24 cellular contexts compared by ENCODE assay signal in the genomic region with DNA sequence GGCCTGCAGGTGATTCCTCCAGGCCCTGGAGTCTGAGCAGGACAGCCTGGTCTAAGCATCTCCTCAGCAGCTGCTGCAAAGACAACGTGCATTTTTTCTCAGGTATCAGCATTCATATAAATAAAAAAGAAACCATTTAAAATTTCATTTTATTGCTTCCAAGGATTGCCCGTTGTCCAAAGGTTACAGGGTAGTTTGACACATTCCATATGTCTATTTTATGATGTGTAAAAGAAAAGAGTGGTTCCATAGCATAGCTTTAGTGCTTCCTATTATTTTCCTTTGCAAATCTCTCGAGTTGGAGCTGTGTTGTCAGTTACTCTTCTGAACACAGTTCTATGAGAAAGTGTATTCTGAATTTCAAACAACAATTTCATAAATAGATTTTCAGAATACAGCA. TPM values are rescaled to one million over a fixed set of nuclear protein-coding genes. Genes with fewer than 3 reads are reported as not detected.
A peak's percentile ranks its signal among the peaks of the same experiment; 100 is the strongest.
DNase-seq lines count a peak whose midpoint lies in the region; ATAC-seq, FAIRE-seq and TF ChIP-seq lines count a peak whose summit lies in the region.
"Had no signal": no experiment of that assay in that cellular context is flagged by ENCODE, and none has a peak within 500 bp of the region (broad histone marks: within the 10 kb centered on the region; RNA-seq: fewer than 3 reads in every experiment).

No MANE protein-coding gene starts in this region.

- intact Hi-C loops in left colon (cut with DNase I, micrococcal nuclease) (no loop called here), mammary epithelial cell (cut with micrococcal nuclease) (no loop called here), left cardiac atrium (cut with DNase I) (no loop called here)

- WGBS in small intestine, 3 donors, result 17 to 52% (median 30%) methylated on average over 3 of the region's 3 CpGs
- WGBS in mammary epithelial cell (ENCODE audit: low coverage, missing lambda C conversion rate), result 77% methylated on average over 3 of the region's 3 CpGs

- peaks cover 3% of the 10 kb centered on the region in 2 donors for H3K4me1 ChIP-seq in small intestine (ENCODE audit: control insufficient read depth in 2 of 2, insufficient read depth in 1 of 2, low read depth in 1 of 2, low read length in 1 of 2)
- H3K4me1 ChIP-seq in mammary epithelial cell (ENCODE audit: insufficient read depth, low read length), result peaks cover 5% of the 10 kb centered on the region
- H3K4me1 ChIP-seq: BE2C had no signal

- dilution Hi-C loops in mammary epithelial cell (cut with HindIII; ENCODE audit: low sequenced_read_pairs), result no loop called here

- H3K79me2 ChIP-seq in mammary epithelial cell (ENCODE audit: insufficient read depth, low read length), result no peaks in the 10 kb centered on the region

- H3K27ac ChIP-seq in small intestine (ENCODE audit: low read depth in 1 of 2, low read length in 1 of 2) (no peak overlapping the region), mammary epithelial cell (ENCODE audit: insufficient read depth, low read depth, low read length) (no peak overlapping the region)
- H3K27ac ChIP-seq: BLaER1 had no signal

- no peak for TF ChIP-seq CTCF in mammary epithelial cell (conservative IDR thresholded peaks at IDR 0.05 in 1 of 2, IDR thresholded peaks at IDR 0.05 in 1 of 2; ENCODE audit: extremely low read depth in 1 of 2, insufficient read depth in 1 of 2, low read depth in 1 of 2, low read length in 2 of 2)

- CTCF ChIA-PET in mammary epithelial cell (lab: Charles Lee; ENCODE audit: low non-redundant PET), result no interaction called here

- no peak overlapping the region for H3K9ac ChIP-seq in mammary epithelial cell (ENCODE audit: insufficient read depth, low read length)
- H3K9ac ChIP-seq: BLaER1 had no signal

- H4K20me1 ChIP-seq in mammary epithelial cell (ENCODE audit: insufficient read depth, low read length), result no peaks in the 10 kb centered on the region
- H4K20me1 ChIP-seq: BLaER1 had no signal

- DNase-seq in left colon (no peak), small intestine (peak; percentile 25), mammary epithelial cell (no peak), iPS-NIHi7 (ENCODE audit: extremely low spot score) (no peak), left cardiac atrium (no peak)
- DNase-seq: 8988T; ACHN; BE2C; C1 segment of cervical spinal cord; CD4-positive, alpha-beta memory T cell; CD4-positive, CD25-positive, alpha-beta regulatory T cell; CD8-positive, alpha-beta memory T cell; COR-L47; DMS 273 treated with DMSO at 0.1 percent for 48 hours; DMS79; DND-41; EL; GDM1 had no signal

- no peaks in the 10 kb centered on the region for H3K9me3 ChIP-seq in small intestine (ENCODE audit: control insufficient read depth, low read depth)
- H3K9me3 ChIP-seq in mammary epithelial cell (replicated peaks; ENCODE audit: insufficient read depth, low read length), result no peaks in the 10 kb centered on the region
- H3K9me3 ChIP-seq: BE2C, BLaER1 had no signal

- no peaks in the 10 kb centered on the region for H3K27me3 ChIP-seq in small intestine (ENCODE audit: control insufficient read depth in 2 of 2, insufficient read depth in 2 of 2, low read length in 2 of 2)
- H3K27me3 ChIP-seq in mammary epithelial cell (ENCODE audit: insufficient read depth, low read length), result no peaks in the 10 kb centered on the region
- H3K27me3 ChIP-seq: BE2C, BLaER1 had no signal

- no peak overlapping the region for H2AFZ ChIP-seq in mammary epithelial cell (ENCODE audit: low read depth, low read length)

- H3K36me3 ChIP-seq in small intestine (ENCODE audit: control insufficient read depth in 2 of 2, insufficient read depth in 2 of 2, low read length in 2 of 2), result no peaks in the 10 kb centered on the region
- no peaks in the 10 kb centered on the region for H3K36me3 ChIP-seq in mammary epithelial cell (ENCODE audit: insufficient read depth, low read length)
- H3K36me3 ChIP-seq: BE2C, BLaER1 had no signal

- BruUV-seq in mammary epithelial cell (replicated peaks; lab: Mats Ljungman, UMichigan), result no TSS peak

- H3K4me3 ChIP-seq in small intestine (ENCODE audit: low read depth in 1 of 2, low read length in 2 of 2) (no peak overlapping the region), mammary epithelial cell (replicated peaks in 1 of 3; ENCODE audit: insufficient read depth in 1 of 3, low read depth in 2 of 3, low read length in 3 of 3) (no peak overlapping the region)
- H3K4me3 ChIP-seq: BLaER1, GM12878 had no signal

- peak; percentile 77 for ATAC-seq in left colon
- no peak for ATAC-seq in left cardiac atrium
- ATAC-seq: GM12878 had no signal

- FAIRE-seq in small intestine (lab: Jason Lieb, UNC), result no peak
- FAIRE-seq: A204.1, GM12878, GM12892, GM18507 had no signal

- H3K4me2 ChIP-seq in mammary epithelial cell (ENCODE audit: insufficient read depth, low read depth, low read length), result no peak overlapping the region
- H3K4me2 ChIP-seq: BLaER1 had no signal

- in situ Hi-C loops in mammary epithelial cell (cut with MboI; ENCODE audit: low sequenced_read_pairs in 2 of 2), result no loop called here

RNA-seq across cellular contexts. Expression of a gene that starts 7.2 kb away (rescaled TPM):
- total RNA-seq in left colon (1 to 10 TPM in 1 of 2 donors, under 1 TPM in 1; 0.49 to 1.5 TPM), mammary epithelial cell (1 to 10 TPM; 1.3 to 2.5 TPM), left cardiac atrium (10 to 100 TPM; 13.3 to 23.4 TPM)
- polyA plus RNA-seq in small intestine (1 to 10 TPM in 2 of 3 donors, under 1 TPM in 1; 0.22 to 4.0 (median 1.6) TPM), mammary epithelial cell (2.1 TPM)
- not detected for polyA minus RNA-seq in mammary epithelial cell
- total RNA-seq: G401 had no signal
- polyA plus RNA-seq: CD4-positive, alpha-beta memory T cell; CD4-positive, CD25-positive, alpha-beta regulatory T cell; CD8-positive, alpha-beta memory T cell had no signal

Comparison
In these comparisons a context has a peak if more than half of its experiments do, and no peak if none do; other contexts are left out.
1. RNA of a gene that starts 7.2 kb away (total RNA-seq): 13.3 to 23.4 TPM in left cardiac atrium; 1.3 to 2.5 TPM in mammary epithelial cell and 0.49 to 1.5 TPM in left colon; every median in the first group is over 4 times any median in the second.